8 cellular contexts compared by ENCODE assay signal in genomic region chr16:83137326-83137770, GRCh38.
DNase-seq lines count a peak whose midpoint lies in the region; ATAC-seq and TF ChIP-seq lines count a peak whose summit lies in the region.

No MANE protein-coding gene starts in this region.

- TF ChIP-seq CTCF in fibroblast of pulmonary artery (IDR thresholded peaks at IDR 0.05; ENCODE audit: low read length, missing control alignments) = no peak

- H3K27ac ChIP-seq in SJSA1 = peak overlapping the region; percentile 68

- CTCF ChIA-PET in activated naive CD4-positive, alpha-beta T cell treated with anti-CD3 and anti-CD28 coated beads, Interleukin-2, amount 10 ng/mL, durations not matched to agents 7 days and 5 days (lab: Charles Lee) = no interaction called here

- H3K36me3 ChIP-seq in SJSA1 = no peaks in the 10 kb centered on the region

- H3K9me3 ChIP-seq in SJSA1 (replicated peaks) = no peaks in the 10 kb centered on the region

- peaks cover 18% of the 10 kb centered on the region for H3K4me1 ChIP-seq in SJSA1 (replicated peaks)

- H3K4me3 Mint-ChIP-seq in activated naive CD4-positive, alpha-beta T cell treated with anti-CD3 and anti-CD28 coated beads, Interleukin-2, amount 10 ng/mL, durations not matched to agents 7 days and 5 days = peak overlapping the region; percentile 42

- no peaks in the 10 kb centered on the region for H3K36me3 Mint-ChIP-seq in activated naive CD4-positive, alpha-beta T cell treated with anti-CD3 and anti-CD28 coated beads, Interleukin-2, amount 10 ng/mL, durations not matched to agents 7 days and 5 days

- H3K9me3 Mint-ChIP-seq in activated naive CD4-positive, alpha-beta T cell treated with anti-CD3 and anti-CD28 coated beads, Interleukin-2, amount 10 ng/mL, durations not matched to agents 7 days and 5 days = peaks cover 7% of the 10 kb centered on the region

- peak overlapping the region; percentile 29 for H3K4me3 ChIP-seq in SJSA1
- peak overlapping the region; percentile 55 for H3K4me3 ChIP-seq in fibroblast of pulmonary artery (replicated peaks; ENCODE audit: low read depth, low read length)

- peaks cover 6% of the 10 kb centered on the region for H3K4me1 Mint-ChIP-seq in activated naive CD4-positive, alpha-beta T cell treated with anti-CD3 and anti-CD28 coated beads, Interleukin-2, amount 10 ng/mL, durations not matched to agents 7 days and 5 days

- no peaks in the 10 kb centered on the region for H3K27me3 Mint-ChIP-seq in activated naive CD4-positive, alpha-beta T cell treated with anti-CD3 and anti-CD28 coated beads, Interleukin-2, amount 10 ng/mL, durations not matched to agents 7 days and 5 days

- ATAC-seq in HG02588 (IDR thresholded peaks at IDR 0.05; ENCODE audit: unreplicated experiment) = no peak

- DNase-seq in activated naive CD4-positive, alpha-beta T cell treated with anti-CD3 and anti-CD28 coated beads, Interleukin-2, amount 10 ng/mL, durations not matched to agents 7 days and 5 days = peak; percentile 27
- no peak for DNase-seq in activated naive CD4-positive, alpha-beta T cell (lab: John Stamatoyannopoulos, UW)
- DNase-seq in SJSA1 (ENCODE audit: low read depth in 1 of 2, low spot score in 2 of 2) (peak; percentile 89 to 92), fibroblast of pulmonary artery (ENCODE audit: low read depth) (peak; percentile 80), retina (peak; percentile 48), NCI-H1930 (lab: John Stamatoyannopoulos, UW) (no peak), NCI-H1105 (lab: John Stamatoyannopoulos, UW) (no peak)

- peak overlapping the region; percentile 79 for H3K27ac Mint-ChIP-seq in activated naive CD4-positive, alpha-beta T cell treated with anti-CD3 and anti-CD28 coated beads, Interleukin-2, amount 10 ng/mL, durations not matched to agents 7 days and 5 days

- H3K27me3 ChIP-seq in SJSA1 (replicated peaks) = no peaks in the 10 kb centered on the region

Comparison
In these comparisons a context has a peak if more than half of its experiments do, and no peak if none do; other contexts are left out.
1. DNase-seq: peak in activated naive CD4-positive, alpha-beta T cell treated with anti-CD3 and anti-CD28 coated beads, Interleukin-2, amount 10 ng/mL, durations not matched to agents 7 days and 5 days (single experiment), SJSA1 (2 of 2), fibroblast of pulmonary artery (single experiment) and retina (single experiment); none in activated naive CD4-positive, alpha-beta T cell (0 of 4), NCI-H1930 (0 of 2) and NCI-H1105 (single experiment).